19 cellular contexts compared by ENCODE assay signal in the genomic region with DNA sequence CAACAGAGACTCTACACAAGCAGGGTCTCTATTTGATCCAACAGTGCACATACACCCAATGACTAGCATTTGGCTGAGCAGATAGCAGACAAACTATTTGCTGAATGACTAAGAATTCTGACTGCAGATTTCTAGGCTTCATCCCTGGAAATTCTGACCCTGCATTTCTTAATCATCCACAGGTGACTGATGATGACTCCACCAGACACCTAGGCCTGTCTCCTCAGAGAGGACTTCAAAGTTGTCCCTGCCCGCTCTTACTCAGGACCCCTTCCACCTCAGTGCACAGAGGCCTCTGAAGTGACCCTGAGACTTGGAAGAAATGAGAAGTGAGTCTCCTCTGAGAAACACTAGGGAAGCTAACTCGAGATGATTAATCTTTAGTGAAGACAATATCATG. TPM values are rescaled to one million over a fixed set of nuclear protein-coding genes. Genes with fewer than 3 reads are reported as not detected.
DNase-seq lines count a peak whose midpoint lies in the region; ATAC-seq and TF ChIP-seq lines count a peak whose summit lies in the region.
"Had no signal": no experiment of that assay in that cellular context is flagged by ENCODE, and none has a peak within 500 bp of the region (broad histone marks: within the 10 kb centered on the region; RNA-seq: fewer than 3 reads in every experiment).

No MANE protein-coding gene starts in this region.

- peak overlapping the region; percentile 11 for H3K27ac ChIP-seq in RWPE2 (ENCODE audit: poor library complexity, severe bottlenecking)
- no peak overlapping the region for H3K27ac ChIP-seq in upper lobe of right lung
- H3K27ac ChIP-seq in right cardiac atrium (ENCODE audit: low read length) = no peak overlapping the region
- H3K27ac ChIP-seq: C4-2B, uterus had no signal

- intact Hi-C loops in upper lobe of right lung (cut with DNase I) = no loop called here
- intact Hi-C loops in right cardiac atrium (cut with DNase I) = no loop called here

- H3K27me3 ChIP-seq in RWPE2 (ENCODE audit: insufficient read depth, poor library complexity, severe bottlenecking) = no peaks in the 10 kb centered on the region
- no peaks in the 10 kb centered on the region for H3K27me3 ChIP-seq in upper lobe of right lung
- no peaks in the 10 kb centered on the region for H3K27me3 ChIP-seq in right cardiac atrium (ENCODE audit: control insufficient read depth, insufficient read depth)
- H3K27me3 ChIP-seq: uterus had no signal

- no peaks in the 10 kb centered on the region for H3K36me3 Mint-ChIP-seq in activated T-cell treated with anti-CD3 and anti-CD28 coated beads, Interleukin-2, amount 50 U/mL, for 24 hours (ENCODE audit: low read depth)

- H3K4me3 ChIP-seq in RWPE2 (ENCODE audit: severe bottlenecking) (no peak overlapping the region), upper lobe of right lung (no peak overlapping the region), right cardiac atrium (ENCODE audit: low read length) (no peak overlapping the region)
- H3K4me3 ChIP-seq: smooth muscle cell, uterus had no signal

- no peak overlapping the region for H3K4me3 Mint-ChIP-seq in activated T-cell treated with anti-CD3 and anti-CD28 coated beads, Interleukin-2, amount 50 U/mL, for 24 hours

- H3K4me1 ChIP-seq in RWPE2 (ENCODE audit: insufficient read depth, poor library complexity, severe bottlenecking) (peaks cover 19% of the 10 kb centered on the region), upper lobe of right lung (no peaks in the 10 kb centered on the region), right cardiac atrium (ENCODE audit: control insufficient read depth, insufficient read depth, low read length) (no peaks in the 10 kb centered on the region)
- H3K4me1 ChIP-seq: uterus had no signal

- H3K27me3 Mint-ChIP-seq in activated T-cell treated with anti-CD3 and anti-CD28 coated beads, Interleukin-2, amount 50 U/mL, for 24 hours = peaks cover 4% of the 10 kb centered on the region

- H3K36me3 ChIP-seq in RWPE2 (ENCODE audit: low read depth) = peaks cover 68% of the 10 kb centered on the region
- H3K36me3 ChIP-seq in upper lobe of right lung = peaks cover 51% of the 10 kb centered on the region
- H3K36me3 ChIP-seq: uterus had no signal

- no peak for TF ChIP-seq CTCF in RWPE2 (IDR thresholded peaks at IDR 0.05; ENCODE audit: poor library complexity, severe bottlenecking)
- no peak for TF ChIP-seq CTCF in upper lobe of right lung (IDR thresholded peaks at IDR 0.05)

- H3K27ac Mint-ChIP-seq in activated T-cell treated with anti-CD3 and anti-CD28 coated beads, Interleukin-2, amount 50 U/mL, for 24 hours = no peak overlapping the region

- peak; percentile 5 for DNase-seq in activated T-cell treated with anti-CD3 and anti-CD28 coated beads for 48 hours (ENCODE audit: low read depth)
- DNase-seq in activated T-cell treated with anti-CD3 and anti-CD28 coated beads, Interleukin-2, amount 50 U/mL, for 24 hours = no peak
- peak; percentile 64 for DNase-seq in ELR (ENCODE audit: low read depth)
- DNase-seq in RWPE2 (ENCODE audit: low spot score) = no peak
- DNase-seq in kidney glomerular epithelial cell (lab: John Stamatoyannopoulos, UW) = peak; percentile 13
- no peak for DNase-seq in upper lobe of right lung
- DNase-seq in NCI-H1048 (lab: John Stamatoyannopoulos, UW) = no peak
- DNase-seq in right cardiac atrium = no peak
- DNase-seq: activated effector memory CD4-positive, alpha-beta T cell treated with anti-CD3 and anti-CD28 coated beads, Interleukin-2, amount 50 U/mL, for 16 hours; DMS 273 treated with DMSO at 0.1 percent for 48 hours; GF-D8; hypothalamus; NCI-H1694; NCI-H82; substantia nigra; uterus had no signal

- H3K9me3 ChIP-seq in RWPE2 (ENCODE audit: severe bottlenecking) (no peaks in the 10 kb centered on the region), upper lobe of right lung (no peaks in the 10 kb centered on the region), right cardiac atrium (ENCODE audit: control insufficient read depth, low read length) (no peaks in the 10 kb centered on the region)
- H3K9me3 ChIP-seq: uterus had no signal

- 93% methylated on average over 2 of the region's 2 CpGs for WGBS in right cardiac atrium

- H3K9me3 Mint-ChIP-seq in activated T-cell treated with anti-CD3 and anti-CD28 coated beads, Interleukin-2, amount 50 U/mL, for 24 hours = no peaks in the 10 kb centered on the region

- H3K4me1 Mint-ChIP-seq in activated T-cell treated with anti-CD3 and anti-CD28 coated beads, Interleukin-2, amount 50 U/mL, for 24 hours (ENCODE audit: low read depth) = peaks cover 26% of the 10 kb centered on the region

- ATAC-seq in RWPE2 (ENCODE audit: low read depth) (peak; percentile 63), upper lobe of right lung (no peak), right cardiac atrium (no peak)

RNA-seq across cellular contexts. Expression of a gene that starts 51.3 kb away (rescaled TPM):
- total RNA-seq in upper lobe of right lung = 83.7 TPM
- 10 to 100 TPM; 58.8 to 63.0 (median 62.0) TPM for total RNA-seq in right cardiac atrium
- 27.9 TPM for polyA plus RNA-seq in right cardiac atrium
- total RNA-seq: OCI-LY7 had no signal

RNA-seq across cellular contexts. Expression of a gene that starts 51.7 kb away (rescaled TPM):
- 19.9 TPM for total RNA-seq in upper lobe of right lung
- 1 to 10 TPM; 2.1 to 3.5 (median 3.0) TPM for total RNA-seq in right cardiac atrium
- 1.5 TPM for polyA plus RNA-seq in right cardiac atrium
- total RNA-seq: OCI-LY7 had no signal

Comparison
In these comparisons a context has a peak if more than half of its experiments do, and no peak if none do; other contexts are left out.
1. DNase-seq: peak in activated T-cell treated with anti-CD3 and anti-CD28 coated beads for 48 hours (single experiment), ELR (single experiment) and kidney glomerular epithelial cell (single experiment); none in activated T-cell treated with anti-CD3 and anti-CD28 coated beads, Interleukin-2, amount 50 U/mL, for 24 hours (single experiment), RWPE2 (single experiment), upper lobe of right lung (single experiment), NCI-H1048 (single experiment) and right cardiac atrium (0 of 3).